21 cellular contexts compared by ENCODE assay signal in the genomic region with DNA sequence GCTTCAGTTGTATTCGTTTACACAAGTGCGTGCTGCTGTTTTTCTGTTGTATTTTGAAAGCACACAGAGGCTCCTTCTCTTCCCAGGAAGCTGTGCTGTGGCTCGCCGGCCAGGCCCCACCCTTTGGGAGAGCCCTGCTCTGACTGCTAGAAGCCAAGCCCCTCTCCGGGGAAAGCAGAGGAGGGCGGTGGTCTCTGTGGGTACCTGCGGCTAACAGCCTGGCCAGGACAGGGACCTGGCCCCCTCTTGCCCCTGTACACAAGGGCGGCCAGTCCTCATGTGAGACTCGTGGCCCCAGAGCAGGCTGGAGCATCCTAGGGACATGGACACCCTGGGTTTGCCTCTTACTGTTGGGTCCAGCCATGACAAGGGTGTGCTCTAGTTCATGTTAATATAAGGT.
"Had no signal": no experiment of that assay in that cellular context is flagged by ENCODE, and none has a peak within 500 bp of the region (broad histone marks: within the 10 kb centered on the region; RNA-seq: fewer than 3 reads in every experiment).

No MANE protein-coding gene starts in this region.

- H3K27ac Mint-ChIP-seq: activated naive CD8-positive, alpha-beta T cell; activated T-cell treated with anti-CD3 and anti-CD28 coated beads, Interleukin-2, amount 50 U/mL, for 72 hours; T-cell; T-helper 2 cell treated with Interferon-gamma antibody and Interleukin-4, amounts not matched to agents 5 μg/mL and 100 μg/mL, for 36 hours had no signal

- H3K4me3 ChIP-seq: body of pancreas, coronary artery, hepatocyte, suprapubic skin, tibial nerve had no signal

- H3K4me3 Mint-ChIP-seq: activated naive CD8-positive, alpha-beta T cell; activated T-cell treated with anti-CD3 and anti-CD28 coated beads, Interleukin-2, amount 50 U/mL, for 72 hours; naive thymus-derived CD8-positive, alpha-beta T cell; T-cell; T-helper 2 cell treated with Interferon-gamma antibody and Interleukin-4, amounts not matched to agents 5 μg/mL and 100 μg/mL, for 36 hours had no signal

- H3K9me3 Mint-ChIP-seq: activated T-cell treated with anti-CD3 and anti-CD28 coated beads, Interleukin-2, amount 50 U/mL, for 72 hours; T-cell; T-helper 2 cell treated with Interferon-gamma antibody and Interleukin-4, amounts not matched to agents 5 μg/mL and 100 μg/mL, for 36 hours had no signal

- H3K9me3 ChIP-seq: body of pancreas, suprapubic skin, tibial nerve had no signal

- H3K27me3 ChIP-seq: body of pancreas, foreskin keratinocyte, hepatocyte, suprapubic skin, tibial nerve had no signal

- H3K27ac ChIP-seq: body of pancreas, foreskin keratinocyte, hepatocyte, suprapubic skin, tibial nerve had no signal

- H3K27me3 Mint-ChIP-seq: activated naive CD8-positive, alpha-beta T cell; naive thymus-derived CD8-positive, alpha-beta T cell; T-cell had no signal

- DNase-seq: activated CD4-positive, alpha-beta T cell treated with anti-CD3 and anti-CD28 coated beads for 4 hours; activated CD4-positive, alpha-beta T cell treated with anti-CD3 and anti-CD28 coated beads, Interleukin-2, amount 50 U/mL, for 4 hours; activated naive CD4-positive, alpha-beta T cell; activated T-cell treated with anti-CD3 and anti-CD28 coated beads for 4 hours; activated T-cell treated with anti-CD3 and anti-CD28 coated beads, Interleukin-2, amount 50 U/mL, for 72 hours; anterior cingulate cortex; cerebellar nuclear complex; foreskin keratinocyte; islet precursor cell; mesenchymal stem cell; naive thymus-derived CD8-positive, alpha-beta T cell; stimulated activated naive CD4-positive, alpha-beta T cell; T-cell had no signal

- ATAC-seq: activated T-cell treated with anti-CD3 and anti-CD28 coated beads, Interleukin-2, amount 50 U/mL, for 72 hours; body of pancreas; foreskin keratinocyte; left cardiac atrium; naive thymus-derived CD8-positive, alpha-beta T cell; T-cell had no signal

- H3K4me1 ChIP-seq: body of pancreas, foreskin keratinocyte, suprapubic skin, tibial nerve had no signal
